23 cellular contexts compared by ENCODE assay signal in the genomic region with DNA sequence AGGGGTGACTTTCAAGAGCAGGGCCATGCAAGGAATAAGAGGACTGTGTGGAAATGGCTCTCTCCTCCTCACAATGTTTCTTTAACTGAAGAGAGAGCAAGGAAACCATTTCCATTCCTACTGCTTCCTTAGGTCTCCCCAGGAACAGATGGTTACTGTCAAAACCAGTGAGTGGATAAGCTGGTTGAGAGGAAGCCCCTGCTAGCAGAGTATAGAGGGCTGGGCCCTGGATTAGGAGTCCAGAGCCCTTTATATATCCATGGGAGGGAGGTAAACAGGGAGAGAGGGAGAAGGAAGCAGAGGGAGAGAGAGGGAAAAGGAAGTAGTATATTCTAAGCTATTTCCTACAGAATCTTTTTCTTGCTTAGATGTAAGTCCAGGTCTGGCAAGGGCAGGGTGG.
"Had no signal": no experiment of that assay in that cellular context is flagged by ENCODE, and none has a peak within 500 bp of the region (broad histone marks: within the 10 kb centered on the region; RNA-seq: fewer than 3 reads in every experiment).

No MANE protein-coding gene starts in this region.

- DNase-seq: hippocampal formation; kidney glomerular epithelial cell; left cardiac atrium; left lung; lower lobe of right lung; mammary epithelial cell; mesenchymal stem cell; naive B cell; natural killer cell; ovary; right cardiac atrium; stimulated activated CD4-positive, alpha-beta T cell treated with anti-CD3 and anti-CD28 coated beads, Interleukin-12 subunit alpha, Interleukin-12 subunit beta, amount 100 ng/mL, for 4 hours; stimulated activated CD4-positive, alpha-beta T cell treated with anti-CD3 and anti-CD28 coated beads, Interleukin-15, amount 100 ng/mL, for 24 hours; stimulated activated CD4-positive, alpha-beta T cell treated with anti-CD3 and anti-CD28 coated beads, Interleukin-2, amount 100 ng/mL, for 24 hours; stimulated activated CD4-positive, alpha-beta T cell treated with anti-CD3 and anti-CD28 coated beads, Interleukin-4, amount 100 ng/mL, for 1 hour; stimulated activated naive B cell treated with anti-CD40 and anti-IgM and Interleukin-4, amounts not matched to agents 10 μg/mL and 1 μg/mL and 100 μg/mL, for 72 hours; tibial artery; trophoblast cell; upper lobe of right lung had no signal

- H3K9me3 Mint-ChIP-seq: naive B cell; natural killer cell; stimulated activated naive B cell treated with anti-CD40 and anti-IgM and Interleukin-4, amounts not matched to agents 10 μg/mL and 1 μg/mL and 100 μg/mL, for 72 hours; stimulated activated naive CD8-positive, alpha-beta T cell treated with anti-CD3 and anti-CD28 coated beads, Interleukin-15, Interleukin-2, amounts not matched to agents 100 ng/mL and 50 ng/mL, for 24 hours had no signal

- H3K27me3 Mint-ChIP-seq: progenitor cell of endocrine pancreas; stimulated activated naive CD8-positive, alpha-beta T cell treated with anti-CD3 and anti-CD28 coated beads, Interleukin-15, Interleukin-2, amounts not matched to agents 100 ng/mL and 50 ng/mL, for 24 hours had no signal

- H3K27ac Mint-ChIP-seq: mesothelial cell of epicardium; natural killer cell; progenitor cell of endocrine pancreas; stimulated activated naive B cell treated with anti-CD40 and anti-IgM and Interleukin-4, amounts not matched to agents 10 μg/mL and 1 μg/mL and 100 μg/mL, for 72 hours; stimulated activated naive CD8-positive, alpha-beta T cell treated with anti-CD3 and anti-CD28 coated beads, Interleukin-15, Interleukin-2, amounts not matched to agents 100 ng/mL and 50 ng/mL, for 24 hours had no signal

- H3K4me3 Mint-ChIP-seq: mesothelial cell of epicardium; naive B cell; natural killer cell; stimulated activated naive B cell treated with anti-CD40 and anti-IgM and Interleukin-4, amounts not matched to agents 10 μg/mL and 1 μg/mL and 100 μg/mL, for 72 hours; stimulated activated naive CD8-positive, alpha-beta T cell treated with anti-CD3 and anti-CD28 coated beads, Interleukin-15, Interleukin-2, amounts not matched to agents 100 ng/mL and 50 ng/mL, for 24 hours had no signal

- ATAC-seq: left cardiac atrium; left lung; lower lobe of right lung; natural killer cell; right cardiac atrium; sciatic nerve; stimulated activated naive B cell treated with anti-CD40 and anti-IgM and Interleukin-4, amounts not matched to agents 10 μg/mL and 1 μg/mL and 100 μg/mL, for 72 hours; upper lobe of right lung had no signal

- H3K36me3 Mint-ChIP-seq: mesothelial cell of epicardium; naive B cell; natural killer cell; stimulated activated naive B cell treated with anti-CD40 and anti-IgM and Interleukin-4, amounts not matched to agents 10 μg/mL and 1 μg/mL and 100 μg/mL, for 72 hours had no signal
